In the genomic region with DNA sequence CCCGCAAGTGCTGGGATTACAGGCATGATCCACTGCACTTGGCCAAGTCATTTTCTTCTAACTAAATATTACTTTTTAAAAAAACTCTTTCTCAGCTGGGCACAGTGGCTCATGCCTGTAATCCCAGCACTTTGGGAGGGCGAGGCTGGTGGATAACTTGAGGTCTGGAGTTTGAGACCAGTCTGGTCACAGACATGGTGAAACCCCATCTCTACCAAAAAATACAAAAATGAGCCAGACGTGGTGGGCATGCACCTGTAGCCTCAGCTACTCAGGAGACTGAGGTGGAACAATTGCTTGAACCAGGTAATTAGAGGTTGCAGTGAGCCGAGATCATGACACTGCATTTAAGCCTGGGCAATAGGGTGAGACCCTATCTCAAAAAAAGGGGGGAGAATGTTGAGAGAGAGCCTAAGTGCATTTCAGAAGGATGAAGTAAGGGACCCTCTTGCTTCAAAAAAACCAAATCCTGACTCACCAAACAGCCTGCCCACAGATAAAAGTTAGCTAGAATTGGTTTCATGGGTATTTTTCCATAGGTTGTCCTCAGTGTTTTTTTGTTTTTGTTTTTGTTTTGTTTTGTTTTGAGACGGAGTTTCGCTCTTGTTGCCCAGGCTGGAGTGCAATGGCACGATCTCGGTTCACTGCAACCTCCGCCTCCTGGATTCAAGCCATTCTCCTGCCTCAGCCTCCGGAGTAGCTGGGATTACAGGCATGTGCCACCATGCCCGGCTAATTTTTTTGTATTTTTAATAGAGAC, we compare ENCODE assay signal across 3 cellular contexts. TPM values are rescaled to one million over a fixed set of nuclear protein-coding genes. Genes with fewer than 3 reads are reported as not detected.
"Had no signal": no experiment of that assay in that cellular context is flagged by ENCODE, and none has a peak within 500 bp of the region (broad histone marks: within the 10 kb centered on the region; RNA-seq: fewer than 3 reads in every experiment).

No MANE protein-coding gene starts in this region.

RNA-seq across cellular contexts. Expression of gene AIFM3, which starts 31.1 kb away (rescaled TPM):
- total RNA-seq: activated CD4-positive, alpha-beta memory T cell treated with anti-CD3 and anti-CD28 coated beads for 36 hours; endothelial cell of umbilical vein; T-helper 1 cell treated with Interleukin-12 subunit alpha and Interleukin-12 subunit beta and Interleukin-4 antibody, amounts not matched to agents 30 ng/mL and 1 ng/mL, for 36 hours had no signal
